Comparison of ENCODE assay signal across 1 cellular context in genomic region chr1:197180252-197180878, GRCh38.
TF ChIP-seq lines count a peak whose summit lies in the region.

No MANE protein-coding gene starts in this region.

TF ChIP-seq in WTC11, 78 proteins besides CTCF, POLR2A, EP300 and RAD21 (continued from another document):
- TF ChIP-seq FOXP4 (CRISPR knock-in tag; IDR thresholded peaks at IDR 0.05) (no peak), NFYB (CRISPR knock-in tag; conservative IDR thresholded peaks at IDR 0.05; ENCODE audit: low read depth) (no peak)
